In the genomic region with DNA sequence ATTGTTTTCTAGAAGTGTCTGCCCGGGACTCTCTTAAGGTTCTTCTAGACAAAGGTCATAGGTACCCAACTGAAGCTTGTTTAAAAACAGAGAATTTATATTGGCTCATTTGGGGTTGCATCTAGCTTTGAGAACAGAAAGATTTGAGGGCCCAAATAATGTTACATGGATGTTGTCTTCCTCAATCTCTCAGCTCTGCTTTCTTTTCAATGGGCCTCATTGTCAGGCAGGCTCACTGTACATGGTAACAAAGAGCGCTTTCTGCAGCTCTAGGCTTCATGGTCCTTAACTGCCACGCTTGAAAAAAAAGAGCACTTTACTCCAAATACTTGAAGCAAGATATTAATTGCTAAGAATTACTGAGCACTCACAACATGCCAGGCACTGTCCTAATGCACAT, we compare ENCODE assay signal across 16 cellular contexts.
"Had no signal": no experiment of that assay in that cellular context is flagged by ENCODE, and none has a peak within 500 bp of the region (broad histone marks: within the 10 kb centered on the region; RNA-seq: fewer than 3 reads in every experiment).

No MANE protein-coding gene starts in this region.

- H3K4me3 ChIP-seq: gastrocnemius medialis, lung, mucosa of descending colon, thoracic aorta had no signal

- H3K9me3 ChIP-seq: gastrocnemius medialis, mucosa of descending colon, thoracic aorta had no signal

- H3K27me3 ChIP-seq: gastrocnemius medialis had no signal

- H3K36me3 ChIP-seq: gastrocnemius medialis, thoracic aorta had no signal

- DNase-seq: activated CD4-positive, alpha-beta T cell treated with anti-CD3 and anti-CD28 coated beads, Interleukin-2, amount 50 U/mL, for 4 hours; activated CD4-positive, CD25-positive, alpha-beta regulatory T cell; activated CD8-positive, alpha-beta memory T cell treated with anti-CD3 and anti-CD28 coated beads, Interleukin-2, amount 10 ng/mL, durations not matched to agents 7 days and 5 days; activated gamma-delta T cell; activated naive CD8-positive, alpha-beta T cell treated with anti-CD3 and anti-CD28 coated beads, Interleukin-2, amount 10 ng/mL, durations not matched to agents 7 days and 5 days; activated T-cell treated with anti-CD3 and anti-CD28 coated beads, Interleukin-2, amount 50 U/mL, for 4 hours; effector CD4-positive, alpha-beta T cell; gastrocnemius medialis; left cardiac atrium; mucosa of descending colon; naive thymus-derived CD8-positive, alpha-beta T cell; stimulated activated CD4-positive, alpha-beta T cell treated with anti-CD3 and anti-CD28 coated beads, Interleukin-4, amount 100 ng/mL, for 1 hour; stimulated activated CD8-positive, alpha-beta memory T cell treated with anti-CD3 and anti-CD28 coated beads, Interleukin-4, amount 100 ng/mL, for 48 hours; stimulated activated naive CD8-positive, alpha-beta T cell treated with anti-CD3 and anti-CD28 coated beads, Interleukin-15, Interleukin-2, amounts not matched to agents 100 U/mL and 50 U/mL, for 24 hours had no signal
